ENCODE assay signal across 23 cellular contexts in the genomic region with DNA sequence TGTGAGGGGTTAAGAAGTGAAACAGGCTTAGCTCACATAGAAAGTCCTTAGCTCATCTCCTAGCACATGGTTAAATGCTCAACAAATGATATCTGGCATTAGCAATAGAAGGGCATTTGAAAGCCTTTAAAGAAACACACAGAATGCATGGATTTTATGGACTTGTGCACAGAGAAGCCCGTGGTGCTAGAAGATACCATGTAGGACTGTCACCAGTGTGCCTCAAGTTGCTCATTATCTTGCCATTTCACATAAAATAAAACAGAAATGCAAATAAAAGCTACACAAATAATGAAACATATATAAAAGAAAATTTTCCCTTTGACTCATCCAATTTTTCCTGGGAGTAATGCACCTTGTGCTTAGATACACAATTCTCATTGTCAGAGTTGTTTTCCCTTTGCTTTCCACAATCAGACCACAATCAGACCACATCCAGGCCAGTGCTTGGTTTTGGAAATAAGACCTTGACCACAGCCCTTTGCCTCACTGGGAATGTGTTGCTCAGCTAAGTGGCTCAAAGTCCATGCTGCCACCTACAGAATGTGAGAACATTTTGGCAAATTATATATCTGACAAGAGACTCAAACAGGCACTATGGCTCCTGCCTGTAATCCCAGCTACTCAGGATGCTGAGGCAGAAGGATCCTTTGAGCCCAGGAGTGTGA. TPM values are rescaled to one million over a fixed set of nuclear protein-coding genes. Genes with fewer than 3 reads are reported as not detected.
A peak's percentile ranks its signal among the peaks of the same experiment; 100 is the strongest.
DNase-seq lines count a peak whose midpoint lies in the region; ATAC-seq lines count a peak whose summit lies in the region.
"Had no signal": no experiment of that assay in that cellular context is flagged by ENCODE, and none has a peak within 500 bp of the region (broad histone marks: within the 10 kb centered on the region; RNA-seq: fewer than 3 reads in every experiment).

No MANE protein-coding gene starts in this region.

- peaks cover 7% of the 10 kb centered on the region for H3K4me1 ChIP-seq in BLaER1
- H3K4me1 ChIP-seq: adrenal gland, uterus had no signal

- H3K4me2 ChIP-seq in BLaER1: 0 out of 2 replicates have a peak overlapping the region, but pooled peaks have one; percentile 18

- DNase-seq in H4 (ENCODE audit: low spot score): peak; percentile 46
- peak; percentile 27 for DNase-seq in RPMI8226
- DNase-seq in kidney tubule cell (ENCODE audit: low spot score): peak; percentile 58
- no peak for DNase-seq in G401 (ENCODE audit: low spot score)
- DNase-seq in DMS53 (lab: John Stamatoyannopoulos, UW): no peak
- DNase-seq in SIG-M5 treated with dmso at 0.1 percent for 504 hours (lab: John Stamatoyannopoulos, UW; ENCODE audit: unreplicated experiment): no peak
- DNase-seq: activated CD4-positive, alpha-beta T cell treated with anti-CD3 and anti-CD28 coated beads, Interleukin-2, amount 50 U/mL, for 4 hours; activated effector memory CD4-positive, alpha-beta T cell treated with anti-CD3 and anti-CD28 coated beads, Interleukin-2, amount 50 U/mL, for 16 hours; adrenal gland; dermis blood vessel endothelial cell; GF-D8; H9; Karpas-422; NCI-H1092 treated with DMSO at 0.1 percent for 48 hours; NCI-H2081; NCI-H524; SHP77; substantia nigra; T-helper 1 cell; uterus had no signal

- ATAC-seq in GM21786 (IDR thresholded peaks at IDR 0.05; ENCODE audit: unreplicated experiment): no peak

- no peaks in the 10 kb centered on the region for H4K20me1 ChIP-seq in BLaER1

- in situ Hi-C loops in G401 (cut with HindIII; ENCODE audit: low sequenced_read_pairs): no loop called here

- no peaks in the 10 kb centered on the region for H3K36me3 ChIP-seq in BLaER1
- H3K36me3 ChIP-seq: adrenal gland, uterus, WERI-Rb-1 had no signal

- H3K27me3 ChIP-seq in BLaER1: no peaks in the 10 kb centered on the region
- H3K27me3 ChIP-seq: adrenal gland, uterus had no signal

- no peak overlapping the region for H3K27ac ChIP-seq in BLaER1
- H3K27ac ChIP-seq: adrenal gland, uterus, WERI-Rb-1 had no signal

- H3K9ac ChIP-seq in BLaER1: no peak overlapping the region

- no peak overlapping the region for H3K4me3 ChIP-seq in BLaER1
- H3K4me3 ChIP-seq: adrenal gland, uterus had no signal

- no peaks in the 10 kb centered on the region for H3K9me3 ChIP-seq in BLaER1
- H3K9me3 ChIP-seq: adrenal gland, uterus had no signal

RNA-seq across cellular contexts. Expression of a gene that starts 9.5 kb away (rescaled TPM):
- 27.0 and 35.7 TPM in 2 replicates for total RNA-seq in H4 (2014; rRNA removed; shearing (Covaris generic))
- total RNA-seq in G401 (2014; rRNA removed; shearing (Covaris generic)): 57.2 and 57.3 TPM in 2 replicates

Comparison
In these comparisons a context has a peak if more than half of its experiments do, and no peak if none do; other contexts are left out.
1. DNase-seq: peak in H4 (single experiment), RPMI8226 (single experiment) and kidney tubule cell (single experiment); none in G401 (single experiment), DMS53 (single experiment) and SIG-M5 treated with dmso at 0.1 percent for 504 hours (single experiment).